In genomic region chr3:172074578-172074977, GRCh38 we compare ENCODE assay signal across 10 cellular contexts. TPM values are rescaled to one million over a fixed set of nuclear protein-coding genes. Genes with fewer than 3 reads are reported as not detected.
DNase-seq lines count a peak whose midpoint lies in the region; ATAC-seq and TF ChIP-seq lines count a peak whose summit lies in the region.
"Had no signal": no experiment of that assay in that cellular context is flagged by ENCODE, and none has a peak within 500 bp of the region (broad histone marks: within the 10 kb centered on the region; RNA-seq: fewer than 3 reads in every experiment).

No MANE protein-coding gene starts in this region.

- peak; percentile 92 for DNase-seq in NB4 (ENCODE audit: low read depth)
- no peak for DNase-seq in colonic mucosa
- DNase-seq in lower leg skin (ENCODE audit: low spot score in 2 of 2), result peak; percentile 84 to 91
- peak; percentile 47 to 82 for DNase-seq in tibial nerve (ENCODE audit: low spot score in 2 of 2)
- no peak for DNase-seq in activated effector memory CD4-positive, alpha-beta T cell treated with anti-CD3 and anti-CD28 coated beads, Interleukin-2, amount 50 U/mL, for 16 hours
- DNase-seq: brain microvascular endothelial cell; stimulated activated CD4-positive, alpha-beta T cell treated with anti-CD3 and anti-CD28 coated beads, Interleukin-1b, Interleukin-23, amount 100 ng/mL, for 48 hours had no signal

- H3K4me3 ChIP-seq in NB4 (ENCODE audit: low read depth, low read length), result peak overlapping the region; percentile 23
- no peak overlapping the region for H3K4me3 ChIP-seq in colonic mucosa
- no peak overlapping the region for H3K4me3 ChIP-seq in lower leg skin (ENCODE audit: low read depth, poor library complexity, severe bottlenecking)
- H3K4me3 ChIP-seq in tibial nerve, result no peak overlapping the region

- H3K4me1 ChIP-seq in colonic mucosa (no peaks in the 10 kb centered on the region), tibial nerve (peaks cover 0 to 78% (median 8%) of the 10 kb centered on the region in 4 donors)

- H3K36me3 ChIP-seq in colonic mucosa, result no peaks in the 10 kb centered on the region
- no peaks in the 10 kb centered on the region for H3K36me3 ChIP-seq in tibial nerve

- peak overlapping the region in 1 of 2 donors; percentile 16 for H3K9ac ChIP-seq in colonic mucosa (ENCODE audit: low read depth in 2 of 2, low read length in 2 of 2)

- no peak for TF ChIP-seq CTCF in NB4 (IDR thresholded peaks at IDR 0.05; ENCODE audit: low read depth, low read length)
- no peak for TF ChIP-seq CTCF in colonic mucosa (IDR thresholded peaks at IDR 0.05)
- TF ChIP-seq CTCF in lower leg skin (IDR thresholded peaks at IDR 0.05), result no peak
- TF ChIP-seq CTCF in tibial nerve (IDR thresholded peaks at IDR 0.05), result no peak

- no peaks in the 10 kb centered on the region for H3K9me3 ChIP-seq in colonic mucosa
- H3K9me3 ChIP-seq in tibial nerve, result no peaks in the 10 kb centered on the region

- TF ChIP-seq POLR2A in NB4 (IDR thresholded peaks at IDR 0.05; ENCODE audit: extremely low read depth, insufficient read length) (no peak), lower leg skin (IDR thresholded peaks at IDR 0.05) (no peak), tibial nerve (IDR thresholded peaks at IDR 0.05) (no peak)

- H3K27ac ChIP-seq in colonic mucosa, result peak overlapping the region; percentile 46
- peak overlapping the region in 1 of 4 donors; percentile 71 for H3K27ac ChIP-seq in tibial nerve
- H3K27ac ChIP-seq: brain microvascular endothelial cell had no signal

- ATAC-seq in HG02973 (IDR thresholded peaks at IDR 0.05; ENCODE audit: unreplicated experiment), result no peak
- no peak for ATAC-seq in HG03025 (IDR thresholded peaks at IDR 0.05; ENCODE audit: low FRiP score, unreplicated experiment)
- ATAC-seq: stimulated activated effector memory CD8-positive, alpha-beta T cell treated with anti-CD3 and anti-CD28 coated beads, Interleukin-12 subunit alpha, Interleukin-12 subunit beta, amount 100 ng/mL, for 72 hours had no signal

- H3K27me3 ChIP-seq in colonic mucosa (no peaks in the 10 kb centered on the region), tibial nerve (no peaks in the 10 kb centered on the region)
- H3K27me3 ChIP-seq: brain microvascular endothelial cell had no signal

- peak; percentile 52 to 96 for TF ChIP-seq EP300 in tibial nerve (IDR thresholded peaks at IDR 0.05)

- intact Hi-C loops in colonic mucosa (cut with DNase I) (no loop called here), lower leg skin (cut with DNase I; ENCODE audit: low total_unique reads) (no loop called here)

- 25 to 39% methylated on average over 4 of the region's 4 CpGs for WGBS in lower leg skin, 2 donors
- WGBS in tibial nerve, 2 donors, result 24 to 27% methylated on average over 4 of the region's 4 CpGs

RNA-seq across cellular contexts. Expression of gene FNDC3B, which starts 35.2 kb away (rescaled TPM):
- total RNA-seq in colonic mucosa (100 to 1,000 TPM in 1 of 2 donors, 10 to 100 TPM in 1; 66.7 to 142 TPM), lower leg skin (10 to 100 TPM; 22.9 to 39.3 (median 23.2) TPM), tibial nerve (100 to 1,000 TPM in 2 of 4 donors, 10 to 100 TPM in 2; 87.5 to 106 (median 95.7) TPM)

Comparison
In these comparisons a context has a peak if more than half of its experiments do, and no peak if none do; other contexts are left out.
1. DNase-seq: peak in NB4 (single experiment), lower leg skin (2 of 2) and tibial nerve (2 of 2); none in colonic mucosa (single experiment) and activated effector memory CD4-positive, alpha-beta T cell treated with anti-CD3 and anti-CD28 coated beads, Interleukin-2, amount 50 U/mL, for 16 hours (single experiment).